ENCODE assay signal across 21 cellular contexts in the genomic region with DNA sequence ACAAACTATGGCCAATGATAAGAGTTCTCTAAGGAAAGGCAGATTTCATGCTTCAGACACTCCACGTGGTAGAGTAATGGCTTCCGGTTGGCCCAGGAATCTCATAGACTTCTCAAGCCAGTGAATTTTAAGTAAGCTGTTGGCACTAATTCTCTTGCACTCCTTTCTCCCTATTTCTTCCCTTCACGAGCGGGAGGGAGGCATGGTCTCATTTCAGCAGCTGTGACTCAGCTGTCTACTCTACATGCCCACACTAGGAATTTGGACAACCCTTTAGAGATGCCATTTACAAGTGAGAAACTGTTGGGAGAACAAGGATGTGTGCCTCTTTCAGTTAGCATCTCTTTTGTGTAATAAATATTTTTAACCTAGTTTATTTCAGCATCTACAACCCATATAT.
DNase-seq lines count a peak whose midpoint lies in the region; ATAC-seq and TF ChIP-seq lines count a peak whose summit lies in the region.
"Had no signal": no experiment of that assay in that cellular context is flagged by ENCODE, and none has a peak within 500 bp of the region (broad histone marks: within the 10 kb centered on the region; RNA-seq: fewer than 3 reads in every experiment).

No MANE protein-coding gene starts in this region.

- H3K36me3 Mint-ChIP-seq in mesothelial cell of epicardium (peaks cover 9% of the 10 kb centered on the region), chondrocyte (ENCODE audit: low read depth) (no peaks in the 10 kb centered on the region)
- H3K36me3 Mint-ChIP-seq: CD14-positive monocyte, IgD-negative memory B cell had no signal

- H3K27me3 ChIP-seq in MG63 (no peaks in the 10 kb centered on the region), H7 (ENCODE audit: control insufficient read depth, insufficient read depth, low read length) (no peaks in the 10 kb centered on the region)

- H3K9me3 ChIP-seq in MG63, result no peaks in the 10 kb centered on the region
- H3K9me3 ChIP-seq: SK-N-SH had no signal

- peaks cover 8% of the 10 kb centered on the region for H3K4me1 Mint-ChIP-seq in mesothelial cell of epicardium
- peaks cover 42% of the 10 kb centered on the region for H3K4me1 Mint-ChIP-seq in chondrocyte (ENCODE audit: low read depth)
- H3K4me1 Mint-ChIP-seq: CD14-positive monocyte, IgD-negative memory B cell had no signal

- H3K4me3 Mint-ChIP-seq in mesothelial cell of epicardium (no peak overlapping the region), chondrocyte (ENCODE audit: unreplicated experiment) (no peak overlapping the region)
- H3K4me3 Mint-ChIP-seq: CD14-positive monocyte, IgD-negative memory B cell had no signal

- no peaks in the 10 kb centered on the region for H3K27me3 Mint-ChIP-seq in mesothelial cell of epicardium (ENCODE audit: low read depth)
- H3K27me3 Mint-ChIP-seq in chondrocyte (ENCODE audit: low read depth), result no peaks in the 10 kb centered on the region
- H3K27me3 Mint-ChIP-seq: IgD-negative memory B cell had no signal

- DNase-seq in MG63 (peak; percentile 2), epithelial cell of esophagus (ENCODE audit: low read depth) (peak; percentile 35), mesothelial cell of epicardium (ENCODE audit: low spot score in 2 of 2, unreplicated experiment in 2 of 2) (no peak), H7 (no peak), chondrocyte (ENCODE audit: low spot score) (no peak)
- DNase-seq in stimulated activated CD4-positive, alpha-beta T cell treated with anti-CD3 and anti-CD28 coated beads, Interleukin-1b, Interleukin-23, amount 100 ng/mL, for 48 hours, result no peak
- DNase-seq: DMS79, HCEC 1CT, Karpas-422, NCI-H1105, NCI-H2107, NCI-H2227 treated with DMSO at 0.1 percent for 48 hours, NCI-H524, NCI-H82, OCI-M1, RPMI8226, SHP77 treated with DMSO at 0.1 percent for 48 hours, SK-N-SH had no signal

- H3K36me3 ChIP-seq in MG63 (no peaks in the 10 kb centered on the region; the same call in 1 of the 2 replicates), H7 (replicated peaks; ENCODE audit: control insufficient read depth, insufficient read depth, low read length) (no peaks in the 10 kb centered on the region)

- peaks cover 5% of the 10 kb centered on the region for H3K9me3 Mint-ChIP-seq in mesothelial cell of epicardium
- peaks cover 2% of the 10 kb centered on the region for H3K9me3 Mint-ChIP-seq in chondrocyte (ENCODE audit: low read depth)

- peak overlapping the region; percentile 41 for H3K27ac Mint-ChIP-seq in mesothelial cell of epicardium
- no peak overlapping the region for H3K27ac Mint-ChIP-seq in chondrocyte (ENCODE audit: unreplicated experiment)
- H3K27ac Mint-ChIP-seq: IgD-negative memory B cell had no signal

- H3K4me3 ChIP-seq in MG63 (no peak overlapping the region), epithelial cell of esophagus (ENCODE audit: low read length) (no peak overlapping the region), H7 (ENCODE audit: insufficient read depth, low read depth, low read length) (no peak overlapping the region)

- ATAC-seq in GM21723 (IDR thresholded peaks at IDR 0.05; ENCODE audit: unreplicated experiment), result no peak

- no peak for TF ChIP-seq CTCF in epithelial cell of esophagus (IDR thresholded peaks at IDR 0.05; ENCODE audit: insufficient read depth, low read depth, low read length, missing control alignments)
- no peak for TF ChIP-seq CTCF in mesothelial cell of epicardium (IDR thresholded peaks at IDR 0.05; ENCODE audit: unreplicated experiment)
- TF ChIP-seq CTCF in chondrocyte (IDR thresholded peaks at IDR 0.05), result no peak

Comparison
In these comparisons a context has a peak if more than half of its experiments do, and no peak if none do; other contexts are left out.
1. DNase-seq: peak in MG63 (single experiment) and epithelial cell of esophagus (single experiment); none in mesothelial cell of epicardium (0 of 2), H7 (single experiment), chondrocyte (single experiment) and stimulated activated CD4-positive, alpha-beta T cell treated with anti-CD3 and anti-CD28 coated beads, Interleukin-1b, Interleukin-23, amount 100 ng/mL, for 48 hours (single experiment).